In the genomic region with DNA sequence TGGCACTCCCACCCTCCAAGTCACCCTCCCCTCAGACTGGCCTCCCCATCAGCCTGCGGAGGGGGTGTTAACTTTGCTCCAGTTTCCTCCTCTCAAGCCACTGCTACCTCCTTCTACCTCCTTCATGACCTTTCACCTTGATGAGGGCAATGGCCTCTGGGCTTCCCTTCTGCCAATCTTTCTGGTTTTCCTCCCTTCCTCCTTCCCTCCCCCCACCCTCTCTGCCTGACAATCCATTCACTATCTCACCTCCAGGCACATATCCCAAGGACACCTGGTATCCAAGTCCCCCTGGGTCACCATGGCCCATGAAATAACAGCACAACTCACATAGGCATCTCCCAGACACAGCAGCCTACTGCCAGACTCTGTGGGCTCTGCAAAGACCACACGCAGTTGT, we compare ENCODE assay signal across 20 cellular contexts.
DNase-seq lines count a peak whose midpoint lies in the region; ATAC-seq and TF ChIP-seq lines count a peak whose summit lies in the region.
"Had no signal": no experiment of that assay in that cellular context is flagged by ENCODE, and none has a peak within 500 bp of the region (broad histone marks: within the 10 kb centered on the region; RNA-seq: fewer than 3 reads in every experiment).

No MANE protein-coding gene starts in this region.

- H3K4me2 ChIP-seq in GM23338, result 0 out of 2 replicates have a peak overlapping the region, but pooled peaks have one; percentile 11
- no peak overlapping the region for H3K4me2 ChIP-seq in fibroblast of lung (ENCODE audit: extremely low read depth, insufficient read depth, low read length)
- H3K4me2 ChIP-seq: KMS-11 had no signal

- H3K9me3 ChIP-seq in SJSA1 (replicated peaks) (no peaks in the 10 kb centered on the region), fibroblast of lung (ENCODE audit: control insufficient read depth, insufficient read depth, low read depth, low read length) (no peaks in the 10 kb centered on the region), psoas muscle (no peaks in the 10 kb centered on the region)
- H3K9me3 ChIP-seq: thyroid gland had no signal

- no peaks in the 10 kb centered on the region for H3K9me2 ChIP-seq in GM23338 (ENCODE audit: insufficient read depth)

- H3K27me3 Mint-ChIP-seq in GM23338 (ENCODE audit: insufficient read depth, low read depth, poor library complexity), result peaks cover 2% of the 10 kb centered on the region
- peaks cover 7% of the 10 kb centered on the region for H3K27me3 Mint-ChIP-seq in activated CD8-positive, alpha-beta memory T cell treated with anti-CD3 and anti-CD28 coated beads, Interleukin-2, amount 10 ng/mL, durations not matched to agents 7 days and 5 days

- H3K4me1 ChIP-seq in GM23338 (ENCODE audit: insufficient read depth), result peaks cover 56% of the 10 kb centered on the region
- peaks cover 95% of the 10 kb centered on the region for H3K4me1 ChIP-seq in SJSA1 (replicated peaks)
- peaks cover 62% of the 10 kb centered on the region for H3K4me1 ChIP-seq in fibroblast of lung (ENCODE audit: control insufficient read depth, extremely low read depth, insufficient read depth, low read length)
- H3K4me1 ChIP-seq in psoas muscle, result peaks cover 88% of the 10 kb centered on the region

- TF ChIP-seq CTCF in GM23338 (conservative IDR thresholded peaks at IDR 0.05; ENCODE audit: low read depth in 2 of 2) (no peak), fibroblast of lung (conservative IDR thresholded peaks at IDR 0.05 in 1 of 2, IDR thresholded peaks at IDR 0.05 in 1 of 2; ENCODE audit: low read depth in 1 of 2, low read length in 2 of 2) (no peak), psoas muscle (IDR thresholded peaks at IDR 0.05) (no peak)

- peaks cover 4% of the 10 kb centered on the region; the same call in 1 of the 2 replicates for H3F3A ChIP-seq in GM23338 (replicated peaks; ENCODE audit: low read depth)

- intact Hi-C loops in psoas muscle (cut with DNase I), result loop anchor here in 1 of 2 donors (5.0 kb wide), 1 partner anchor 80 kb away; a partner anchor contains a TSS

- CTCF ChIA-PET in activated CD8-positive, alpha-beta memory T cell treated with anti-CD3 and anti-CD28 coated beads, Interleukin-2, amount 10 ng/mL, durations not matched to agents 7 days and 5 days (lab: Charles Lee), result interaction anchor here (3.9 kb wide), 1 partner anchor 8 kb away, joined by 27 read pairs; no protein-coding TSS in a partner anchor

- H3K36me3 ChIP-seq in GM23338 (ENCODE audit: insufficient read depth), result no peaks in the 10 kb centered on the region
- H3K36me3 ChIP-seq in SJSA1, result no peaks in the 10 kb centered on the region
- H3K36me3 ChIP-seq in fibroblast of lung (ENCODE audit: control insufficient read depth, insufficient read depth, low read length), result no peaks in the 10 kb centered on the region
- no peaks in the 10 kb centered on the region for H3K36me3 ChIP-seq in psoas muscle (ENCODE audit: insufficient read depth in 1 of 2, low read depth in 1 of 2)
- H3K36me3 ChIP-seq: thyroid gland had no signal

- no peaks in the 10 kb centered on the region for H3K36me3 Mint-ChIP-seq in GM23338 (ENCODE audit: low read depth)
- H3K36me3 Mint-ChIP-seq in activated CD8-positive, alpha-beta memory T cell treated with anti-CD3 and anti-CD28 coated beads, Interleukin-2, amount 10 ng/mL, durations not matched to agents 7 days and 5 days, result peaks cover 5% of the 10 kb centered on the region
- H3K36me3 Mint-ChIP-seq: CD8-positive, alpha-beta memory T cell; natural killer cell had no signal

- DNase-seq in GM23338 (ENCODE audit: low spot score) (no peak), SJSA1 (ENCODE audit: low read depth in 1 of 2, low spot score in 2 of 2) (no peak), fibroblast of lung (ENCODE audit: low read depth in 2 of 2) (no peak), psoas muscle (no peak), GM19240 (ENCODE audit: insufficient read length, low spot score) (no peak), NCI-H1694 treated with DMSO at 0.1 percent for 48 hours (lab: John Stamatoyannopoulos, UW) (no peak)
- DNase-seq in stimulated activated CD4-positive, alpha-beta T cell treated with anti-CD3 and anti-CD28 coated beads, Interleukin-4, amount 100 ng/mL, for 1 hour, result no peak
- no peak for DNase-seq in activated CD8-positive, alpha-beta memory T cell treated with anti-CD3 and anti-CD28 coated beads, Interleukin-2, amount 10 ng/mL, durations not matched to agents 7 days and 5 days
- DNase-seq: activated effector memory CD4-positive, alpha-beta T cell treated with anti-CD3 and anti-CD28 coated beads, Interleukin-2, amount 50 U/mL, for 16 hours; CD8-positive, alpha-beta memory T cell; DND-41; effector CD8-positive, alpha-beta T cell; natural killer cell; NCI-H1048; NCI-H510A treated with DMSO at 0.1 percent for 48 hours; stimulated activated CD4-positive, alpha-beta T cell treated with anti-CD3 and anti-CD28 coated beads, Interleukin-12 subunit alpha, Interleukin-12 subunit beta, amount 100 ng/mL, for 4 hours; thyroid gland had no signal

- H3K27ac ChIP-seq in GM23338 (ENCODE audit: low read depth) (no peak overlapping the region), SJSA1 (0 out of 2 replicates have a peak overlapping the region, but pooled peaks have one; percentile 11), fibroblast of lung (ENCODE audit: insufficient read depth, low read length) (peak overlapping the region; percentile 24), psoas muscle (peak overlapping the region; percentile 88)
- H3K27ac ChIP-seq: KMS-11 had no signal

- no peak overlapping the region for H2AFZ ChIP-seq in GM23338
- no peak overlapping the region for H2AFZ ChIP-seq in fibroblast of lung (ENCODE audit: low read length)

- 68 to 87% (median 80%) methylated on average over 2 of the region's 2 CpGs for WGBS in psoas muscle, 3 donors

- H3K27me3 ChIP-seq in GM23338 (ENCODE audit: insufficient read depth) (no peaks in the 10 kb centered on the region), SJSA1 (replicated peaks) (no peaks in the 10 kb centered on the region), fibroblast of lung (ENCODE audit: control insufficient read depth, insufficient read depth, low read length) (no peaks in the 10 kb centered on the region), psoas muscle (ENCODE audit: insufficient read depth in 3 of 3, low read length in 2 of 3) (no peaks in the 10 kb centered on the region)
- H3K27me3 ChIP-seq: thyroid gland had no signal

- no peak overlapping the region for H3K9ac ChIP-seq in fibroblast of lung (ENCODE audit: insufficient read depth, low read length)
- H3K9ac ChIP-seq: KMS-11 had no signal

- H3K4me3 ChIP-seq in GM23338, result no peak overlapping the region
- no peak overlapping the region for H3K4me3 ChIP-seq in SJSA1
- no peak overlapping the region for H3K4me3 ChIP-seq in fibroblast of lung (replicated peaks in 1 of 4; ENCODE audit: control extremely low read depth in 1 of 4, insufficient read depth in 1 of 4, low read depth in 3 of 4, low read length in 4 of 4)
- no peak overlapping the region for H3K4me3 ChIP-seq in psoas muscle
- H3K4me3 ChIP-seq: thyroid gland had no signal

- H3K4me1 Mint-ChIP-seq in GM23338, result peaks cover 56% of the 10 kb centered on the region
- peaks cover 69% of the 10 kb centered on the region for H3K4me1 Mint-ChIP-seq in activated CD8-positive, alpha-beta memory T cell treated with anti-CD3 and anti-CD28 coated beads, Interleukin-2, amount 10 ng/mL, durations not matched to agents 7 days and 5 days

- ATAC-seq in GM23338, result no peak
- no peak for ATAC-seq in psoas muscle
- no peak for ATAC-seq in activated CD8-positive, alpha-beta memory T cell treated with anti-CD3 and anti-CD28 coated beads, Interleukin-2, amount 10 ng/mL, durations not matched to agents 7 days and 5 days
- ATAC-seq: natural killer cell, Right ventricle myocardium inferior had no signal

- no peak overlapping the region for H3K4me3 Mint-ChIP-seq in GM23338
- H3K4me3 Mint-ChIP-seq in activated CD8-positive, alpha-beta memory T cell treated with anti-CD3 and anti-CD28 coated beads, Interleukin-2, amount 10 ng/mL, durations not matched to agents 7 days and 5 days, result no peak overlapping the region
- H3K4me3 Mint-ChIP-seq: CD8-positive, alpha-beta memory T cell; central memory CD8-positive, alpha-beta T cell; natural killer cell had no signal

- H3K79me2 ChIP-seq in GM23338 (replicated peaks; ENCODE audit: insufficient read depth), result peaks cover 37% of the 10 kb centered on the region
- H3K79me2 ChIP-seq in fibroblast of lung (ENCODE audit: control insufficient read depth, insufficient read depth, low read length), result peaks cover 47% of the 10 kb centered on the region

- H4K20me1 ChIP-seq in GM23338 (replicated peaks; ENCODE audit: insufficient read depth) (no peaks in the 10 kb centered on the region), fibroblast of lung (ENCODE audit: control insufficient read depth, extremely low read depth, insufficient read depth, low read length) (no peaks in the 10 kb centered on the region)

- no peaks in the 10 kb centered on the region for H3K9me3 Mint-ChIP-seq in GM23338
- peaks cover 2% of the 10 kb centered on the region for H3K9me3 Mint-ChIP-seq in activated CD8-positive, alpha-beta memory T cell treated with anti-CD3 and anti-CD28 coated beads, Interleukin-2, amount 10 ng/mL, durations not matched to agents 7 days and 5 days (ENCODE audit: low read depth)
- H3K9me3 Mint-ChIP-seq: CD8-positive, alpha-beta memory T cell; central memory CD8-positive, alpha-beta T cell; natural killer cell had no signal

- no peak overlapping the region for H3K27ac Mint-ChIP-seq in GM23338
- no peak overlapping the region for H3K27ac Mint-ChIP-seq in activated CD8-positive, alpha-beta memory T cell treated with anti-CD3 and anti-CD28 coated beads, Interleukin-2, amount 10 ng/mL, durations not matched to agents 7 days and 5 days
- H3K27ac Mint-ChIP-seq: natural killer cell had no signal

TF ChIP-seq in GM23338, 12 proteins besides CTCF, POLR2A, EP300 and RAD21 (continues in another document):
- TF ChIP-seq ZNF114 (CRISPR knock-in tag; IDR thresholded peaks at IDR 0.05), result no peak
